Comparison of ENCODE assay signal across 8 cellular contexts in the genomic region with DNA sequence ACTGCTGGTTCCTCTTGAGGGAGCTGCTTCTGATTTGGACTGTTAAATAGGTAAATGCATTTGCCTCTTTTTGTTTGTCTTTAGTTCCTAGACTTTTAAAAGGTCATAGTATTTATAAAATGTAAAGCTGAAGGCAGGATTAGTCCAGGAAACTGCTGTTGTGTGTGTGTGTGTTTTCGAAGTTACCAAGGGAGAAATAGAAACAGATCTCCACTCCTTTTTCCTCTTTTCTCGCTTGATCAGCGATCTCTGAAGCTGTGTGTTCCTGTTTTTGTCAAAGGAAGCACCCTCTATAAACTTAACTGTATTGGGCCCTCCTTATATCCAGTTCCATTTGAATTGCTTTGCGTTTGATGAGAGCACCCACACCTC. TPM values are rescaled to one million over a fixed set of nuclear protein-coding genes. Genes with fewer than 3 reads are reported as not detected.
DNase-seq lines count a peak whose midpoint lies in the region; ATAC-seq and TF ChIP-seq lines count a peak whose summit lies in the region.

No MANE protein-coding gene starts in this region.

- peak; percentile 4; the same call in 1 of the 2 replicates for ATAC-seq in PC-3
- no peak for ATAC-seq in GM18517 (IDR thresholded peaks at IDR 0.05; ENCODE audit: unreplicated experiment)

- no peak for TF ChIP-seq CTCF in PC-3 (conservative IDR thresholded peaks at IDR 0.05; ENCODE audit: low read depth, low read length)
- TF ChIP-seq CTCF in coronary artery (IDR thresholded peaks at IDR 0.05): no peak

- H3K9ac ChIP-seq in PC-3 (ENCODE audit: low read length): peak overlapping the region; percentile 76

- no peaks in the 10 kb centered on the region for H3K27me3 ChIP-seq in PC-3 (ENCODE audit: low read length)

- no peaks in the 10 kb centered on the region for H3K9me2 ChIP-seq in PC-3 (replicated peaks; ENCODE audit: low read length)

- peaks cover 10% of the 10 kb centered on the region for H4K20me1 ChIP-seq in PC-3 (ENCODE audit: low read length)

- CTCF ChIA-PET in PC-3 (lab: Charles Lee): interaction anchor here (1.1 kb wide), 1 partner anchor 71 kb away, joined by 4 read pairs; no protein-coding TSS in a partner anchor

- H3K4me1 ChIP-seq in PC-3 (ENCODE audit: insufficient read depth, low read length) (peaks cover 10% of the 10 kb centered on the region; the same call in 1 of the 2 replicates), urinary bladder (ENCODE audit: insufficient read depth) (no peaks in the 10 kb centered on the region)

- H3K27ac ChIP-seq in PC-3 (ENCODE audit: low read length): no peak overlapping the region
- H3K27ac ChIP-seq in coronary artery: peak overlapping the region; percentile 85 to 95
- peak overlapping the region; percentile 19 for H3K27ac ChIP-seq in urinary bladder (ENCODE audit: low read depth)

- no peaks in the 10 kb centered on the region for H3K9me3 ChIP-seq in PC-3 (ENCODE audit: low read length)

- WGBS in urinary bladder: 3% methylated on average over 4 of the region's 4 CpGs

- BruUV-seq in PC-3 (replicated peaks; lab: Mats Ljungman, UMichigan): no TSS peak

- peak overlapping the region; percentile 92 for H3K4me3 ChIP-seq in PC-3 (ENCODE audit: low read length)
- peak overlapping the region; percentile 96 for H3K4me3 ChIP-seq in coronary artery
- H3K4me3 ChIP-seq in urinary bladder (ENCODE audit: low read depth, low read length): peak overlapping the region; percentile 88

- POLR2A ChIA-PET in PC-3 (lab: Charles Lee; ENCODE audit: unreplicated experiment): interaction anchor here (0.7 kb wide), 1 partner anchor 37 kb away, joined by 3 read pairs; no protein-coding TSS in a partner anchor

- DNase-seq in DMS153 (lab: John Stamatoyannopoulos, UW) (peak; percentile 0), DMS153 treated with DMSO at 0.1 percent for 48 hours (lab: John Stamatoyannopoulos, UW; ENCODE audit: unreplicated experiment) (no peak), PC-3 (peak; percentile 12), coronary artery (ENCODE audit: low spot score) (no peak), medulla oblongata (ENCODE audit: extremely low spot score) (peak; percentile 78), D341Med (ENCODE audit: low spot score) (no peak)

- H3F3A ChIP-seq in PC-3 (ENCODE audit: low read length, unreplicated experiment): no peaks in the 10 kb centered on the region

- no peaks in the 10 kb centered on the region; the same call in 1 of the 2 replicates for H3K36me3 ChIP-seq in PC-3 (ENCODE audit: low read depth, low read length)
- H3K36me3 ChIP-seq in urinary bladder (ENCODE audit: insufficient read depth): no peaks in the 10 kb centered on the region

- H3K79me2 ChIP-seq in PC-3 (ENCODE audit: low read length): peaks cover 53% of the 10 kb centered on the region

- intact Hi-C loops in PC-3 (cut with micrococcal nuclease): loop anchor here (1.0 kb wide), 1 partner anchor 71 kb away; no protein-coding TSS in a partner anchor

- peak overlapping the region; percentile 96 for H3K4me2 ChIP-seq in PC-3 (ENCODE audit: low read length)

- peak overlapping the region; percentile 85 for H2AFZ ChIP-seq in PC-3 (ENCODE audit: low read length)

RNA-seq across cellular contexts. Expression of a gene that starts 0.8 kb away (rescaled TPM):
- 30.5 and 33.7 TPM in 2 replicates for total RNA-seq in PC-3 (2014; rRNA removed)
- 124 TPM for total RNA-seq in urinary bladder
- polyA plus RNA-seq in urinary bladder: 62.7 TPM

Comparison
In these comparisons a context has a peak if more than half of its experiments do, and no peak if none do; other contexts are left out.
1. DNase-seq: peak in DMS153 (single experiment), PC-3 (single experiment) and medulla oblongata (single experiment); none in DMS153 treated with DMSO at 0.1 percent for 48 hours (single experiment), coronary artery (single experiment) and D341Med (single experiment).
2. Peak in every context shown above with its lines, with median percentiles within 50 percentile points of each other: H3K4me3 ChIP-seq.